Comparison of ENCODE assay signal across 1 cellular context in the genomic region with DNA sequence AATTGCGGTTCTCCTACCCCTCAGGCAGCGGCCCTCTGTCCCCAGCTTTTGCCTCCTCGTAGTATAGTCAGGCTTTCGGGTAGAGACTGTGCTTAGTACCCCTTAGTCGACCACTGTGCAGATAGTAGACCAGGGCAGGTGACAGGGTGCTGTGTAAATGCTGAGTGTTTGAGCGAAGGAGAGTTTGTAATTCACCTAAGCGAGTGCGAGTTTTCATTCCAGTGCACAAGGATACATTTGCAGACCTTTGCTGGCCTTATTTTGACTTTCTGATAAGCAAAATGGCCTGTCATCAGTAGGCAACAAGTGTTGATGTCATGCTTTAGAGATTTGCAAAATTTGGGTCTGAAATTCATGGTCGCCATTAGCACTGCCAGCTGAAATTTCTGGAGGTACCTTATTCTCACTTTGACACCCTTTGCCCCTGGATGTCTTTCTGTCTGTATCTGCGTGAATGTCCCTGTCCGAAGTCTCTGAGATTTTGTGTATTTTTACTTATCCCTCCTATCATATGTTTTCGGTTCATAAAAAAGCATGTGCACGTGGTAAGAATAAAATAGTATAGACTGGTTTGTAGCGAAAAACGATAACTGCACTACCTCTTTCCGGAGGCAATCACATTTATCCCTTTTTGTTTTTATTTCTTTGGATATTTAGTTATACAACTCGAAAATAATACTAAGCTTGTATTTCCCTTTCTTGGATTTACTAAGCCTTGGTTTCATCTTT.
TF ChIP-seq lines count a peak whose summit lies in the region.

No MANE protein-coding gene starts in this region.

TF ChIP-seq in K562, 482 proteins besides CTCF, POLR2A, EP300 and RAD21 (continued from another document):
- TF ChIP-seq, protein P1, sequence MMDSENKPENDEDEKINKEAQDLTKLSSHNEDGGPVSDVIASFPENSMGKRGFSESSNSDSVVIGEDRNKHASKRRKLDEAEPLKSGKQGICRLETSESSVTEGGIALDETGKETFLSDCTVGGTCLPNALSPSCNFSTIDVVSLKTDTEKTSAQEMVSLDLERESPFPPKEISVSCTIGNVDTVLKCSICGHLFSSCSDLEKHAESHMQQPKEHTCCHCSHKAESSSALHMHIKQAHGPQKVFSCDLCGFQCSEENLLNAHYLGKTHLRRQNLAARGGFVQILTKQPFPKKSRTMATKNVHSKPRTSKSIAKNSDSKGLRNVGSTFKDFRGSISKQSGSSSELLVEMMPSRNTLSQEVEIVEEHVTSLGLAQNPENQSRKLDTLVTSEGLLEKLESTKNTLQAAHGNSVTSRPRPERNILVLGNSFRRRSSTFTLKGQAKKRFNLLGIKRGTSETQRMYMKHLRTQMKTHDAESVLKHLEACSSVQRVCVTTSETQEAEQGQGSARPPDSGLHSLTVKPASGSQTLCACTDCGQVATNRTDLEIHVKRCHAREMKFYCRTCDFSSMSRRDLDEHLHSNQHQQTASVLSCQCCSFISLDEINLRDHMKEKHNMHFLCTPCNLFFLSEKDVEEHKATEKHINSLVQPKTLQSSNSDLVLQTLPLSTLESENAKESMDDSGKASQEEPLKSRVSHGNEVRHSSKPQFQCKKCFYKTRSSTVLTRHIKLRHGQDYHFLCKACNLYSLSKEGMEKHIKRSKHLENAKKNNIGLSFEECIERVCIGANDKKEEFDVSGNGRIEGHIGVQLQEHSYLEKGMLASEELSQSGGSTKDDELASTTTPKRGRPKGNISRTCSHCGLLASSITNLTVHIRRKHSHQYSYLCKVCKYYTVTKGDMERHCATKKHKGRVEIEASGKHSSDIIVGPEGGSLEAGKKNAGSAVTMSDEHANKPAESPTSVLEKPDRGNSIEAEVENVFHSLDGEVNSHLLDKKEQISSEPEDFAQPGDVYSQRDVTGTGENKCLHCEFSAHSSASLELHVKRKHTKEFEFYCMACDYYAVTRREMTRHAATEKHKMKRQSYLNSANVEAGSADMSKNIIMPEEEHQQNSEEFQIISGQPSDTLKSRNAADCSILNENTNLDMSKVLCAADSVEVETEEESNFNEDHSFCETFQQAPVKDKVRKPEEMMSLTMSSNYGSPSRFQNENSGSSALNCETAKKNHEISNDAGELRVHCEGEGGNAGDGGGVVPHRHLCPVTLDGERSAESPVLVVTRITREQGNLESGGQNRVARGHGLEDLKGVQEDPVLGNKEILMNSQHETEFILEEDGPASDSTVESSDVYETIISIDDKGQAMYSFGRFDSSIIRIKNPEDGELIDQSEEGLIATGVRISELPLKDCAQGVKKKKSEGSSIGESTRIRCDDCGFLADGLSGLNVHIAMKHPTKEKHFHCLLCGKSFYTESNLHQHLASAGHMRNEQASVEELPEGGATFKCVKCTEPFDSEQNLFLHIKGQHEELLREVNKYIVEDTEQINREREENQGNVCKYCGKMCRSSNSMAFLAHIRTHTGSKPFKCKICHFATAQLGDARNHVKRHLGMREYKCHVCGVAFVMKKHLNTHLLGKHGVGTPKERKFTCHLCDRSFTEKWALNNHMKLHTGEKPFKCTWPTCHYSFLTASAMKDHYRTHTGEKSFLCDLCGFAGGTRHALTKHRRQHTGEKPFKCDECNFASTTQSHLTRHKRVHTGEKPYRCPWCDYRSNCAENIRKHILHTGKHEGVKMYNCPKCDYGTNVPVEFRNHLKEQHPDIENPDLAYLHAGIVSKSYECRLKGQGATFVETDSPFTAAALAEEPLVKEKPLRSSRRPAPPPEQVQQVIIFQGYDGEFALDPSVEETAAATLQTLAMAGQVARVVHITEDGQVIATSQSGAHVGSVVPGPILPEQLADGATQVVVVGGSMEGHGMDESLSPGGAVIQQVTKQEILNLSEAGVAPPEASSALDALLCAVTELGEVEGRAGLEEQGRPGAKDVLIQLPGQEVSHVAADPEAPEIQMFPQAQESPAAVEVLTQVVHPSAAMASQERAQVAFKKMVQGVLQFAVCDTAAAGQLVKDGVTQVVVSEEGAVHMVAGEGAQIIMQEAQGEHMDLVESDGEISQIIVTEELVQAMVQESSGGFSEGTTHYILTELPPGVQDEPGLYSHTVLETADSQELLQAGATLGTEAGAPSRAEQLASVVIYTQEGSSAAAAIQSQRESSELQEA (IDR thresholded peaks at IDR 0.05; ENCODE audit: low read depth) = peak; percentile 51; the same call in 1 of the 2 replicates
- no peak for TF ChIP-seq SMAD4 (CRISPR knock-in tag; conservative IDR thresholded peaks at IDR 0.05)
- no peak for TF ChIP-seq TCFL5 (CRISPR knock-in tag; conservative IDR thresholded peaks at IDR 0.05)
- TF ChIP-seq KHSRP (IDR thresholded peaks at IDR 0.05) = no peak
